17 cellular contexts compared by ENCODE assay signal in the genomic region with DNA sequence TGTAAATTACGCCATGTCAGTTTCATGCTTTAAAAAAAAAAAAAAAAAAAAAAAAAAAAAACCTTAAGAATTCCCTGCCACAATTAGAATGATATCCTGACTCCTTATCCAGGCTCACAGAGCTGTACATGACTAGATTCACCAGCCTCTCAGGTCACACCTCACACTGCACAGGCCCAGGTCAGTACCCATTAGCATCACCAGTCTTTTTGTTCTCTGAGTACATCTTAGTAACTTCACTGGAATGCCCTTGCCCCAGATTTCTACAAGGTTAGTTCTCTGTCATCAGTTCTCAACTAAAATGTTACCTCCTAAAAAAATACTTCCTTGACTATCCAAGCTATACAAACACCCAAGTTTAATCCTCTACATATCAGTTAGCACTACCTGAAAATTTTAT.
DNase-seq lines count a peak whose midpoint lies in the region; ATAC-seq and TF ChIP-seq lines count a peak whose summit lies in the region.
"Had no signal": no experiment of that assay in that cellular context is flagged by ENCODE, and none has a peak within 500 bp of the region (broad histone marks: within the 10 kb centered on the region; RNA-seq: fewer than 3 reads in every experiment).

No MANE protein-coding gene starts in this region.

- POLR2A ChIA-PET in HEK293 (lab: Yijun Ruan, JAX), result no interaction called here

- peaks cover 1% of the 10 kb centered on the region for H3K36me3 Mint-ChIP-seq in progenitor cell of endocrine pancreas (ENCODE audit: insufficient read depth)
- H3K36me3 Mint-ChIP-seq in nephron progenitor cell (ENCODE audit: low read depth), result no peaks in the 10 kb centered on the region

- H3K9me3 ChIP-seq in HEK293 (ENCODE audit: control insufficient read depth, insufficient read depth, low read depth, low read length), result no peaks in the 10 kb centered on the region
- H3K9me3 ChIP-seq: Caco-2 had no signal

- H3K36me3 ChIP-seq in HEK293 (ENCODE audit: control insufficient read depth in 2 of 2, insufficient read depth in 1 of 2, low read length in 2 of 2), result no peaks in the 10 kb centered on the region

- peak; percentile 2 for DNase-seq in epithelial cell of esophagus (ENCODE audit: low read depth)
- DNase-seq in progenitor cell of endocrine pancreas (ENCODE audit: low spot score, unreplicated experiment), result no peak
- no peak for DNase-seq in Kasumi-1 (lab: John Stamatoyannopoulos, UW)
- no peak for DNase-seq in nephron progenitor cell
- DNase-seq in AG20443 (ENCODE audit: low spot score), result no peak
- DNase-seq: ACHN; AML-193; Caco-2; CD4-positive, alpha-beta T cell; GDM1; HCEC 1CT had no signal

- H3K27ac Mint-ChIP-seq in progenitor cell of endocrine pancreas, result peak overlapping the region; percentile 77
- H3K27ac Mint-ChIP-seq in nephron progenitor cell, result no peak overlapping the region
- H3K27ac Mint-ChIP-seq: CD4-positive, alpha-beta T cell had no signal

- CTCF ChIA-PET in HEK293 (lab: Yijun Ruan, JAX), result interaction anchor here (0.6 to 0.7 kb wide), 3 partner anchors 11 to 73 kb away, joined by 3 to 4 read pairs (median 3); no protein-coding TSS in a partner anchor

- no peak overlapping the region for H3K4me3 ChIP-seq in HEK293 (ENCODE audit: low read depth, low read length)
- no peak overlapping the region for H3K4me3 ChIP-seq in epithelial cell of esophagus (ENCODE audit: low read length)

- no peaks in the 10 kb centered on the region for H3K4me1 ChIP-seq in HEK293 (ENCODE audit: control insufficient read depth, insufficient read depth, low read length)
- H3K4me1 ChIP-seq: Caco-2 had no signal

- H3K27me3 Mint-ChIP-seq in progenitor cell of endocrine pancreas, result no peaks in the 10 kb centered on the region
- H3K27me3 Mint-ChIP-seq in nephron progenitor cell (ENCODE audit: low read depth, poor library complexity), result no peaks in the 10 kb centered on the region
- H3K27me3 Mint-ChIP-seq: CD4-positive, alpha-beta T cell had no signal

- H3K4me3 Mint-ChIP-seq in progenitor cell of endocrine pancreas (ENCODE audit: low read depth), result no peak overlapping the region
- H3K4me3 Mint-ChIP-seq in nephron progenitor cell, result no peak overlapping the region
- H3K4me3 Mint-ChIP-seq: CD4-positive, alpha-beta T cell had no signal

- peaks cover 3% of the 10 kb centered on the region for H3K9me3 Mint-ChIP-seq in progenitor cell of endocrine pancreas (ENCODE audit: low read depth)
- H3K9me3 Mint-ChIP-seq in nephron progenitor cell, result no peaks in the 10 kb centered on the region
- H3K9me3 Mint-ChIP-seq: CD4-positive, alpha-beta T cell had no signal

- H3K4me1 Mint-ChIP-seq in progenitor cell of endocrine pancreas (ENCODE audit: low read depth) (peaks cover 3% of the 10 kb centered on the region), nephron progenitor cell (no peaks in the 10 kb centered on the region)

- ATAC-seq in SK-N-SH treated with all-trans-retinoic acid at 6 μM for 48 hours, result peak; percentile 75
- ATAC-seq in HG02981 (IDR thresholded peaks at IDR 0.05; ENCODE audit: unreplicated experiment), result no peak
- ATAC-seq: HepG2 had no signal

- no peak overlapping the region for H3K27ac ChIP-seq in HEK293 (ENCODE audit: extremely low read depth, low read depth, low read length)
- H3K27ac ChIP-seq: C4-2B, KMS-11 had no signal

- TF ChIP-seq CTCF in HEK293 (tag by site-specific recombination; IDR thresholded peaks at IDR 0.05) (no peak), epithelial cell of esophagus (IDR thresholded peaks at IDR 0.05; ENCODE audit: insufficient read depth, low read depth, low read length, missing control alignments) (no peak), progenitor cell of endocrine pancreas (IDR thresholded peaks at IDR 0.05; ENCODE audit: unreplicated experiment) (no peak), nephron progenitor cell (IDR thresholded peaks at IDR 0.05) (no peak)

TF ChIP-seq in HEK293, 187 proteins besides CTCF, POLR2A, EP300 and RAD21:
- TF ChIP-seq SP3 (tag by site-specific recombination; IDR thresholded peaks at IDR 0.05) (no peak), GLIS2 (tag by site-specific recombination; IDR thresholded peaks at IDR 0.05) (no peak)
- TF ChIP-seq, protein P1, sequence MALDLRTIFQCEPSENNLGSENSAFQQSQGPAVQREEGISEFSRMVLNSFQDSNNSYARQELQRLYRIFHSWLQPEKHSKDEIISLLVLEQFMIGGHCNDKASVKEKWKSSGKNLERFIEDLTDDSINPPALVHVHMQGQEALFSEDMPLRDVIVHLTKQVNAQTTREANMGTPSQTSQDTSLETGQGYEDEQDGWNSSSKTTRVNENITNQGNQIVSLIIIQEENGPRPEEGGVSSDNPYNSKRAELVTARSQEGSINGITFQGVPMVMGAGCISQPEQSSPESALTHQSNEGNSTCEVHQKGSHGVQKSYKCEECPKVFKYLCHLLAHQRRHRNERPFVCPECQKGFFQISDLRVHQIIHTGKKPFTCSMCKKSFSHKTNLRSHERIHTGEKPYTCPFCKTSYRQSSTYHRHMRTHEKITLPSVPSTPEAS (tag by site-specific recombination; IDR thresholded peaks at IDR 0.05), result no peak
- TF ChIP-seq, protein P2, sequence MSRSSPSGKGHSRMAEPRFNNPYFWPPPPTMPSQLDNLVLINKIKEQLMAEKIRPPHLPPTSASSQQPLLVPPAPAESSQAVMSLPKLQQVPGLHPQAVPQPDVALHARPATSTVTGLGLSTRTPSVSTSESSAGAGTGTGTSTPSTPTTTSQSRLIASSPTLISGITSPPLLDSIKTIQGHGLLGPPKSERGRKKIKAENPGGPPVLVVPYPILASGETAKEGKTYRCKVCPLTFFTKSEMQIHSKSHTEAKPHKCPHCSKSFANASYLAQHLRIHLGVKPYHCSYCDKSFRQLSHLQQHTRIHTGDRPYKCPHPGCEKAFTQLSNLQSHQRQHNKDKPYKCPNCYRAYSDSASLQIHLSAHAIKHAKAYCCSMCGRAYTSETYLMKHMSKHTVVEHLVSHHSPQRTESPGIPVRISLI (tag by site-specific recombination; IDR thresholded peaks at IDR 0.05), result 0 out of 2 replicates have a peak, but pooled peaks have one; percentile 36

TF ChIP-seq in SK-N-SH treated with all-trans-retinoic acid at 6 μM for 48 hours, 23 proteins besides CTCF, POLR2A, EP300 and RAD21 (continues in another document):
- TF ChIP-seq ZC3H10 (CRISPR knock-in tag; IDR thresholded peaks at IDR 0.05) (no peak), BACH2 (CRISPR knock-in tag; IDR thresholded peaks at IDR 0.05; ENCODE audit: borderline replicate concordance) (no peak), ISL1 (CRISPR knock-in tag; IDR thresholded peaks at IDR 0.05) (no peak), ZFP3 (CRISPR knock-in tag; IDR thresholded peaks at IDR 0.05) (no peak), ZNF565 (CRISPR knock-in tag; conservative IDR thresholded peaks at IDR 0.05; ENCODE audit: low read depth) (no peak), ZNF8 (CRISPR knock-in tag; IDR thresholded peaks at IDR 0.05) (no peak)
- TF ChIP-seq, protein P3, sequence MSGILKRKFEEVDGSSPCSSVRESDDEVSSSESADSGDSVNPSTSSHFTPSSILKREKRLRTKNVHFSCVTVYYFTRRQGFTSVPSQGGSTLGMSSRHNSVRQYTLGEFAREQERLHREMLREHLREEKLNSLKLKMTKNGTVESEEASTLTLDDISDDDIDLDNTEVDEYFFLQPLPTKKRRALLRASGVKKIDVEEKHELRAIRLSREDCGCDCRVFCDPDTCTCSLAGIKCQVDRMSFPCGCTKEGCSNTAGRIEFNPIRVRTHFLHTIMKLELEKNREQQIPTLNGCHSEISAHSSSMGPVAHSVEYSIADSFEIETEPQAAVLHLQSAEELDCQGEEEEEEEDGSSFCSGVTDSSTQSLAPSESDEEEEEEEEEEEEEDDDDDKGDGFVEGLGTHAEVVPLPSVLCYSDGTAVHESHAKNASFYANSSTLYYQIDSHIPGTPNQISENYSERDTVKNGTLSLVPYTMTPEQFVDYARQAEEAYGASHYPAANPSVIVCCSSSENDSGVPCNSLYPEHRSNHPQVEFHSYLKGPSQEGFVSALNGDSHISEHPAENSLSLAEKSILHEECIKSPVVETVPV (CRISPR knock-in tag; IDR thresholded peaks at IDR 0.05), result no peak
- TF ChIP-seq, protein P4, sequence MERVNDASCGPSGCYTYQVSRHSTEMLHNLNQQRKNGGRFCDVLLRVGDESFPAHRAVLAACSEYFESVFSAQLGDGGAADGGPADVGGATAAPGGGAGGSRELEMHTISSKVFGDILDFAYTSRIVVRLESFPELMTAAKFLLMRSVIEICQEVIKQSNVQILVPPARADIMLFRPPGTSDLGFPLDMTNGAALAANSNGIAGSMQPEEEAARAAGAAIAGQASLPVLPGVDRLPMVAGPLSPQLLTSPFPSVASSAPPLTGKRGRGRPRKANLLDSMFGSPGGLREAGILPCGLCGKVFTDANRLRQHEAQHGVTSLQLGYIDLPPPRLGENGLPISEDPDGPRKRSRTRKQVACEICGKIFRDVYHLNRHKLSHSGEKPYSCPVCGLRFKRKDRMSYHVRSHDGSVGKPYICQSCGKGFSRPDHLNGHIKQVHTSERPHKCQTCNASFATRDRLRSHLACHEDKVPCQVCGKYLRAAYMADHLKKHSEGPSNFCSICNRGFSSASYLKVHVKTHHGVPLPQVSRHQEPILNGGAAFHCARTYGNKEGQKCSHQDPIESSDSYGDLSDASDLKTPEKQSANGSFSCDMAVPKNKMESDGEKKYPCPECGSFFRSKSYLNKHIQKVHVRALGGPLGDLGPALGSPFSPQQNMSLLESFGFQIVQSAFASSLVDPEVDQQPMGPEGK (CRISPR knock-in tag; IDR thresholded peaks at IDR 0.05; ENCODE audit: borderline replicate concordance), result no peak
- TF ChIP-seq, protein P5, sequence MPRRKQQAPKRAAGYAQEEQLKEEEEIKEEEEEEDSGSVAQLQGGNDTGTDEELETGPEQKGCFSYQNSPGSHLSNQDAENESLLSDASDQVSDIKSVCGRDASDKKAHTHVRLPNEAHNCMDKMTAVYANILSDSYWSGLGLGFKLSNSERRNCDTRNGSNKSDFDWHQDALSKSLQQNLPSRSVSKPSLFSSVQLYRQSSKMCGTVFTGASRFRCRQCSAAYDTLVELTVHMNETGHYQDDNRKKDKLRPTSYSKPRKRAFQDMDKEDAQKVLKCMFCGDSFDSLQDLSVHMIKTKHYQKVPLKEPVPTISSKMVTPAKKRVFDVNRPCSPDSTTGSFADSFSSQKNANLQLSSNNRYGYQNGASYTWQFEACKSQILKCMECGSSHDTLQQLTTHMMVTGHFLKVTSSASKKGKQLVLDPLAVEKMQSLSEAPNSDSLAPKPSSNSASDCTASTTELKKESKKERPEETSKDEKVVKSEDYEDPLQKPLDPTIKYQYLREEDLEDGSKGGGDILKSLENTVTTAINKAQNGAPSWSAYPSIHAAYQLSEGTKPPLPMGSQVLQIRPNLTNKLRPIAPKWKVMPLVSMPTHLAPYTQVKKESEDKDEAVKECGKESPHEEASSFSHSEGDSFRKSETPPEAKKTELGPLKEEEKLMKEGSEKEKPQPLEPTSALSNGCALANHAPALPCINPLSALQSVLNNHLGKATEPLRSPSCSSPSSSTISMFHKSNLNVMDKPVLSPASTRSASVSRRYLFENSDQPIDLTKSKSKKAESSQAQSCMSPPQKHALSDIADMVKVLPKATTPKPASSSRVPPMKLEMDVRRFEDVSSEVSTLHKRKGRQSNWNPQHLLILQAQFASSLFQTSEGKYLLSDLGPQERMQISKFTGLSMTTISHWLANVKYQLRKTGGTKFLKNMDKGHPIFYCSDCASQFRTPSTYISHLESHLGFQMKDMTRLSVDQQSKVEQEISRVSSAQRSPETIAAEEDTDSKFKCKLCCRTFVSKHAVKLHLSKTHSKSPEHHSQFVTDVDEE (CRISPR knock-in tag; IDR thresholded peaks at IDR 0.05), result no peak
